Comparison of ENCODE assay signal across 19 cellular contexts in genomic region chr20:61983965-61984364, GRCh38.
DNase-seq lines count a peak whose midpoint lies in the region; ATAC-seq and TF ChIP-seq lines count a peak whose summit lies in the region.
"Had no signal": no experiment of that assay in that cellular context is flagged by ENCODE, and none has a peak within 500 bp of the region (broad histone marks: within the 10 kb centered on the region; RNA-seq: fewer than 3 reads in every experiment).

No MANE protein-coding gene starts in this region.

- peaks cover 63% of the 10 kb centered on the region for H3K36me3 Mint-ChIP-seq in activated CD8-positive, alpha-beta T cell treated with anti-CD3 and anti-CD28 coated beads, Interleukin-2, amount 10 ng/mL, durations not matched to agents 7 days and 5 days (ENCODE audit: low read depth)
- H3K36me3 Mint-ChIP-seq in activated CD8-positive, alpha-beta T cell treated with anti-CD3 and anti-CD28 coated beads for 36 hours (ENCODE audit: low read depth), result peaks cover 52% of the 10 kb centered on the region
- H3K36me3 Mint-ChIP-seq in endothelial cell (ENCODE audit: low read depth, unreplicated experiment), result peaks cover 51% of the 10 kb centered on the region

- H2BK12ac ChIP-seq in neuronal stem cell (ENCODE audit: low read length), result no peak overlapping the region

- peak overlapping the region; percentile 98 for H3K23ac ChIP-seq in neuronal stem cell (ENCODE audit: low read depth, low read length, poor library complexity)

- no peak overlapping the region for H3K4ac ChIP-seq in neuronal stem cell (ENCODE audit: low read length)

- no peak overlapping the region for H3K4me3 Mint-ChIP-seq in activated CD8-positive, alpha-beta T cell treated with anti-CD3 and anti-CD28 coated beads, Interleukin-2, amount 10 ng/mL, durations not matched to agents 7 days and 5 days
- no peak overlapping the region for H3K4me3 Mint-ChIP-seq in activated CD8-positive, alpha-beta T cell treated with anti-CD3 and anti-CD28 coated beads for 36 hours
- peak overlapping the region; percentile 76 for H3K4me3 Mint-ChIP-seq in endothelial cell (ENCODE audit: unreplicated experiment)
- H3K4me3 Mint-ChIP-seq: CD8-positive, alpha-beta T cell had no signal

- H3K18ac ChIP-seq in neuronal stem cell (ENCODE audit: low read length), result no peak overlapping the region

- no peak overlapping the region for H4K91ac ChIP-seq in neuronal stem cell (ENCODE audit: low read depth, low read length, poor library complexity)

- H2AK5ac ChIP-seq in neuronal stem cell (ENCODE audit: low read depth, low read length), result no peak overlapping the region

- H2AFZ ChIP-seq in neuronal stem cell (ENCODE audit: low read length), result no peak overlapping the region

- H3K4me1 ChIP-seq in HEK293 (ENCODE audit: control insufficient read depth, insufficient read depth, low read length), result no peaks in the 10 kb centered on the region
- H3K4me1 ChIP-seq in neuronal stem cell (ENCODE audit: control insufficient read depth in 2 of 2, insufficient read depth in 1 of 2, low read depth in 1 of 2, low read length in 2 of 2), result peaks cover 0 to 4% of the 10 kb centered on the region in 2 donors
- H3K4me1 ChIP-seq in vagina, result no peaks in the 10 kb centered on the region
- H3K4me1 ChIP-seq: BE2C had no signal

- intact Hi-C loops in activated CD8-positive, alpha-beta T cell treated with anti-CD3 and anti-CD28 coated beads for 36 hours (cut with micrococcal nuclease), result no loop called here
- intact Hi-C loops in vagina (cut with DNase I), result no loop called here

- H3K9me3 Mint-ChIP-seq in activated CD8-positive, alpha-beta T cell treated with anti-CD3 and anti-CD28 coated beads, Interleukin-2, amount 10 ng/mL, durations not matched to agents 7 days and 5 days (ENCODE audit: insufficient read depth), result peaks cover 31% of the 10 kb centered on the region
- peaks cover 7% of the 10 kb centered on the region for H3K9me3 Mint-ChIP-seq in activated CD8-positive, alpha-beta T cell treated with anti-CD3 and anti-CD28 coated beads for 36 hours
- peaks cover 6% of the 10 kb centered on the region for H3K9me3 Mint-ChIP-seq in endothelial cell (ENCODE audit: unreplicated experiment)

- peak overlapping the region; percentile 4 for H3K14ac ChIP-seq in neuronal stem cell (ENCODE audit: low read length)

- POLR2A ChIA-PET in activated CD8-positive, alpha-beta T cell treated with anti-CD3 and anti-CD28 coated beads, Interleukin-2, amount 10 ng/mL, durations not matched to agents 7 days and 5 days (lab: Charles Lee), result no interaction called here
- POLR2A ChIA-PET in activated CD8-positive, alpha-beta T cell treated with anti-CD3 and anti-CD28 coated beads for 36 hours (lab: Charles Lee), result no interaction called here
- POLR2A ChIA-PET in HEK293 (lab: Yijun Ruan, JAX), result no interaction called here

- no peak overlapping the region for H3K27ac ChIP-seq in HEK293 (ENCODE audit: extremely low read depth, low read depth, low read length)
- no peak overlapping the region for H3K27ac ChIP-seq in neuronal stem cell (replicated peaks; ENCODE audit: low read length)
- H3K27ac ChIP-seq in vagina, result no peak overlapping the region

- H2BK5ac ChIP-seq in neuronal stem cell (ENCODE audit: low read length), result no peak overlapping the region

- no peaks in the 10 kb centered on the region for H3K27me3 Mint-ChIP-seq in activated CD8-positive, alpha-beta T cell treated with anti-CD3 and anti-CD28 coated beads, Interleukin-2, amount 10 ng/mL, durations not matched to agents 7 days and 5 days (ENCODE audit: low read depth)
- H3K27me3 Mint-ChIP-seq in activated CD8-positive, alpha-beta T cell treated with anti-CD3 and anti-CD28 coated beads for 36 hours, result no peaks in the 10 kb centered on the region
- peaks cover 18% of the 10 kb centered on the region for H3K27me3 Mint-ChIP-seq in endothelial cell (ENCODE audit: unreplicated experiment)

- H3K9me3 ChIP-seq in HEK293 (ENCODE audit: control insufficient read depth, insufficient read depth, low read depth, low read length) (no peaks in the 10 kb centered on the region), neuronal stem cell (replicated peaks in 1 of 2; ENCODE audit: control insufficient read depth in 2 of 2, insufficient read depth in 1 of 2, low read depth in 1 of 2, low read length in 2 of 2) (peaks cover 3 to 5% of the 10 kb centered on the region in 2 donors), vagina (no peaks in the 10 kb centered on the region)
- H3K9me3 ChIP-seq: BE2C had no signal

- TF ChIP-seq POLR2A in vagina (IDR thresholded peaks at IDR 0.05), result no peak

- H3K9ac ChIP-seq in neuronal stem cell (ENCODE audit: low read depth, low read length, poor library complexity), result peak overlapping the region; percentile 53

- H3K27me3 ChIP-seq in neuronal stem cell (ENCODE audit: control insufficient read depth in 3 of 3, insufficient read depth in 3 of 3, low read depth in 1 of 3, low read length in 3 of 3) (no peaks in the 10 kb centered on the region), vagina (no peaks in the 10 kb centered on the region)
- H3K27me3 ChIP-seq: BE2C had no signal

- H3K4me1 Mint-ChIP-seq in activated CD8-positive, alpha-beta T cell treated with anti-CD3 and anti-CD28 coated beads, Interleukin-2, amount 10 ng/mL, durations not matched to agents 7 days and 5 days (ENCODE audit: low read depth), result peaks cover 12% of the 10 kb centered on the region
- H3K4me1 Mint-ChIP-seq in activated CD8-positive, alpha-beta T cell treated with anti-CD3 and anti-CD28 coated beads for 36 hours (ENCODE audit: low read depth), result peaks cover 20% of the 10 kb centered on the region
- H3K4me1 Mint-ChIP-seq in endothelial cell (ENCODE audit: unreplicated experiment), result peaks cover 8% of the 10 kb centered on the region

- CTCF ChIA-PET in activated CD8-positive, alpha-beta T cell treated with anti-CD3 and anti-CD28 coated beads, Interleukin-2, amount 10 ng/mL, durations not matched to agents 7 days and 5 days (lab: Charles Lee), result no interaction called here
- CTCF ChIA-PET in activated CD8-positive, alpha-beta T cell treated with anti-CD3 and anti-CD28 coated beads for 36 hours (lab: Charles Lee), result no interaction called here
- CTCF ChIA-PET in HEK293 (lab: Yijun Ruan, JAX), result no interaction called here

- H4K8ac ChIP-seq in neuronal stem cell (ENCODE audit: low read depth, low read length), result no peak overlapping the region

- ATAC-seq in activated CD8-positive, alpha-beta T cell treated with anti-CD3 and anti-CD28 coated beads, Interleukin-2, amount 10 ng/mL, durations not matched to agents 7 days and 5 days, result no peak
- no peak for ATAC-seq in activated CD8-positive, alpha-beta T cell treated with anti-CD3 and anti-CD28 coated beads for 36 hours
- no peak for ATAC-seq in GM19324 (IDR thresholded peaks at IDR 0.05; ENCODE audit: low FRiP score, unreplicated experiment)
- ATAC-seq: CD8-positive, alpha-beta T cell; HepG2 had no signal

- H2BK120ac ChIP-seq in neuronal stem cell (ENCODE audit: low read depth, low read length), result no peak overlapping the region

- H3K27ac Mint-ChIP-seq in activated CD8-positive, alpha-beta T cell treated with anti-CD3 and anti-CD28 coated beads, Interleukin-2, amount 10 ng/mL, durations not matched to agents 7 days and 5 days, result peak overlapping the region; percentile 19
- H3K27ac Mint-ChIP-seq in activated CD8-positive, alpha-beta T cell treated with anti-CD3 and anti-CD28 coated beads for 36 hours, result no peak overlapping the region
- peak overlapping the region; percentile 12 for H3K27ac Mint-ChIP-seq in endothelial cell (ENCODE audit: unreplicated experiment)
- H3K27ac Mint-ChIP-seq: CD8-positive, alpha-beta T cell had no signal

- DNase-seq in activated CD8-positive, alpha-beta T cell treated with anti-CD3 and anti-CD28 coated beads, Interleukin-2, amount 10 ng/mL, durations not matched to agents 7 days and 5 days, result no peak
- no peak for DNase-seq in activated CD8-positive, alpha-beta T cell treated with anti-CD3 and anti-CD28 coated beads for 36 hours
- no peak for DNase-seq in endothelial cell (ENCODE audit: low spot score)
- DNase-seq in neuronal stem cell (ENCODE audit: low spot score), result no peak
- DNase-seq in germinal center (ENCODE audit: low spot score), result no peak
- no peak for DNase-seq in vagina (ENCODE audit: extremely low spot score in 2 of 2)
- DNase-seq: BE2C; CD8-positive, alpha-beta T cell; DMS53; EL; NCI-H1105 treated with DMSO at 0.1 percent for 48 hours; NCI-H1694; NCI-H510A; NCI-H748 treated with DMSO at 0.1 percent for 48 hours; NK-92 treated with Interleukin-12 subunit alpha and Interleukin-12 subunit beta, amount 100 ng/mL, for 24 hours; SIG-M5 had no signal

- H3K79me1 ChIP-seq in neuronal stem cell (ENCODE audit: low read depth, low read length), result peaks cover 13% of the 10 kb centered on the region

- no peak overlapping the region for H3K4me3 ChIP-seq in HEK293 (ENCODE audit: low read depth, low read length)
- peak overlapping the region in 1 of 2 donors; percentile 4 for H3K4me3 ChIP-seq in neuronal stem cell (ENCODE audit: low read length in 2 of 2)
- no peak overlapping the region for H3K4me3 ChIP-seq in vagina

- H3K36me3 ChIP-seq in HEK293 (ENCODE audit: control insufficient read depth in 2 of 2, insufficient read depth in 1 of 2, low read length in 2 of 2) (peaks cover 0 to 56% of the 10 kb centered on the region in 2 experiments; a peak in 1 of 3 replicates), neuronal stem cell (replicated peaks in 1 of 2; ENCODE audit: control insufficient read depth in 2 of 2, insufficient read depth in 2 of 2, low read length in 2 of 2) (peaks cover 29 to 62% of the 10 kb centered on the region in 2 donors), vagina (peaks cover 0 to 4% of the 10 kb centered on the region in 2 donors)

- no peak overlapping the region for H2BK15ac ChIP-seq in neuronal stem cell (ENCODE audit: low read length)

- H3K4me2 ChIP-seq in neuronal stem cell (ENCODE audit: insufficient read depth, low read length, poor library complexity, severe bottlenecking), result no peak overlapping the region

- no CpG with 5 or more reads among the region's 17 CpGs for WGBS in neuronal stem cell (ENCODE audit: extremely low coverage in 2 of 2, insufficient read length in 2 of 2, insufficient replicate concordance in 1 of 2), 2 donors

- TF ChIP-seq CTCF in activated CD8-positive, alpha-beta T cell treated with anti-CD3 and anti-CD28 coated beads for 36 hours (IDR thresholded peaks at IDR 0.05), result no peak
- TF ChIP-seq CTCF in HEK293 (tag by site-specific recombination; IDR thresholded peaks at IDR 0.05), result no peak
- no peak for TF ChIP-seq CTCF in endothelial cell (IDR thresholded peaks at IDR 0.05; ENCODE audit: unreplicated experiment)
- no peak for TF ChIP-seq CTCF in vagina (IDR thresholded peaks at IDR 0.05)

TF ChIP-seq in HEK293, 187 proteins besides CTCF, POLR2A, EP300 and RAD21:
- TF ChIP-seq ZFHX2 (tag by site-specific recombination; conservative IDR thresholded peaks at IDR 0.05), result peak; percentile 68
- TF ChIP-seq ZNF274 (IDR thresholded peaks at IDR 0.05; ENCODE audit: low read length), result no peak
- TF ChIP-seq ZNF274 (tag by site-specific recombination; IDR thresholded peaks at IDR 0.05; ENCODE audit: borderline replicate concordance), result no peak
- TF ChIP-seq EGR2 (tag by site-specific recombination; IDR thresholded peaks at IDR 0.05; ENCODE audit: low read depth), result peak; percentile 50; the same call in 1 of the 2 replicates
